In genomic region chr1:59939393-59939792, GRCh38 we compare ENCODE assay signal across 2 cellular contexts.
TF ChIP-seq lines count a peak whose summit lies in the region.

No MANE protein-coding gene starts in this region.

TF ChIP-seq in HepG2, 621 proteins besides CTCF, POLR2A, EP300 and RAD21:
- peak; percentile 47; the same call in 1 of the 2 replicates for TF ChIP-seq ZMYM4 (CRISPR knock-in tag; IDR thresholded peaks at IDR 0.05)
- TF ChIP-seq PHF21A (CRISPR knock-in tag; IDR thresholded peaks at IDR 0.05), result 0 out of 2 replicates have a peak, but pooled peaks have one; percentile 6
- 0 out of 2 replicates have a peak, but pooled peaks have one; percentile 5 for TF ChIP-seq HNF4A (CRISPR knock-in tag; IDR thresholded peaks at IDR 0.05)
- no peak for TF ChIP-seq ZNF335 (CRISPR knock-in tag; IDR thresholded peaks at IDR 0.05)
- TF ChIP-seq FOXA3 (CRISPR knock-in tag; IDR thresholded peaks at IDR 0.05), result 0 out of 2 replicates have a peak, but pooled peaks have one; percentile 11
- no peak for TF ChIP-seq NR2C2 (CRISPR knock-in tag; IDR thresholded peaks at IDR 0.05; ENCODE audit: borderline replicate concordance)
- peak; percentile 96 for TF ChIP-seq ZBTB33 (CRISPR knock-in tag; IDR thresholded peaks at IDR 0.05)
TF ChIP-seq in HepG2: peak in this region for 5.

TF ChIP-seq in liver, 16 proteins besides CTCF, POLR2A, EP300 and RAD21:
- no peak for TF ChIP-seq TAF1 (conservative IDR thresholded peaks at IDR 0.05)
- TF ChIP-seq MAX (IDR thresholded peaks at IDR 0.05), result no peak
- peak; percentile 41 for TF ChIP-seq FOXA2 (IDR thresholded peaks at IDR 0.05)
- TF ChIP-seq HNF4A (conservative IDR thresholded peaks at IDR 0.05), result peak; percentile 92 to 93
- TF ChIP-seq GABPA (IDR thresholded peaks at IDR 0.05 in 1 of 2, conservative IDR thresholded peaks at IDR 0.05 in 1 of 2), result no peak
- TF ChIP-seq HNF4G (IDR thresholded peaks at IDR 0.05), result peak; percentile 59
- no peak for TF ChIP-seq ATF3 (IDR thresholded peaks at IDR 0.05)
- TF ChIP-seq RXRA (IDR thresholded peaks at IDR 0.05), result peak; percentile 53 to 77
- TF ChIP-seq ZBTB33 (IDR thresholded peaks at IDR 0.05), result peak; percentile 27
- TF ChIP-seq YY1 (IDR thresholded peaks at IDR 0.05), result peak; percentile 47
- no peak for TF ChIP-seq REST (IDR thresholded peaks at IDR 0.05)
- no peak for TF ChIP-seq EGR1 (IDR thresholded peaks at IDR 0.05; ENCODE audit: low read depth in 2 of 2)
- TF ChIP-seq SP1 (IDR thresholded peaks at IDR 0.05), result peak; percentile 71
- peak; percentile 25 for TF ChIP-seq FOXA1 (IDR thresholded peaks at IDR 0.05)
- peak in 1 of 2 donors; percentile 48 for TF ChIP-seq JUND (IDR thresholded peaks at IDR 0.05)
- TF ChIP-seq NR2F2 (IDR thresholded peaks at IDR 0.05), result no peak
